ENCODE assay signal across 2 cellular contexts in the genomic region with DNA sequence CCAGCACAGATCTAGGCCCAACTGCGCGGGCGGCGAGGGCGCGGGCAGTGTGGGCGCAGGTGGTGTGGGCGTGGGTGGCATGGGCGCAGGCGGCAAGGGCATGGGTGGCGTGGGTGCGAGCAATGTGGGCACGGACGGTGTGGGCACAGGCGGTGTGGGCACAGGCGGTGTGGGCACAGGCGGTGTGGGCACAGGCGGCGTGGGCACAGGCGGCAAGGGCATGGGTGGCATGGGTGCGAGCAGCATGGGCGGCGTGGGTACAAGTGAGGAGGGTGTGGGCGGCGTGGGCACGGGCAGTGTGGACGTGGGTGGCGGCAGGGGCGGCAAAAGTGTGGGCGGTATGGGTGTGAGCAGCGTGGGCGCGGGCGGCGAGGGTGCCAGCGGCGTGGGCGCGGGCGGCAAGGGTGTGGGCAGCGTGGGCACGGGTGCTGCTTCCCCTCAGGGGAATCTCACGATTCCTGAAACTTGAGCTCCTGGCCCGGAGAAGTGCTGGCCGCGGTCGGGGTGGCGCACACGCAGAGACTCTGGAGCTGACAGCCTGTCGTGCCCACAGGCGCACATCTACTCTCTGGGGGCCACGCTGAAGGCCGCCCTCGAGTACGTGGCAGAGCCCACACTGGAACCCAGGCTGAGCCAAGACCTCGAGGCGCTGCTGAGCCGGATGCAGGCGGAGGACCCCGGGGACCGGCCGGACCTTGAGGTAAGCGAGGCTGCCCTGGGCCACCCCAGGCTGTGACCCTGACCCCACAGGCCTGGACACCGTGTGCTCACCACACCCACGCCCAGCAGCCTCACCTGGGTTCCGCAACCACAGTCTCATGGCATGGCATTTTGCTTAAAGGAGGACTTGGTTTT.
TF ChIP-seq lines count a peak whose summit lies in the region.

No MANE protein-coding gene starts in this region.

TF ChIP-seq in HepG2, 621 proteins besides CTCF, POLR2A, EP300 and RAD21:
- TF ChIP-seq BORCS8-MEF2B (CRISPR knock-in tag; IDR thresholded peaks at IDR 0.05) (no peak), ZBTB38 (CRISPR knock-in tag; IDR thresholded peaks at IDR 0.05) (no peak), ZNF747 (CRISPR knock-in tag; IDR thresholded peaks at IDR 0.05; ENCODE audit: borderline replicate concordance) (no peak), HNRNPL (IDR thresholded peaks at IDR 0.05; ENCODE audit: low read depth, low read length) (peak; percentile 74)
- TF ChIP-seq, protein P1, sequence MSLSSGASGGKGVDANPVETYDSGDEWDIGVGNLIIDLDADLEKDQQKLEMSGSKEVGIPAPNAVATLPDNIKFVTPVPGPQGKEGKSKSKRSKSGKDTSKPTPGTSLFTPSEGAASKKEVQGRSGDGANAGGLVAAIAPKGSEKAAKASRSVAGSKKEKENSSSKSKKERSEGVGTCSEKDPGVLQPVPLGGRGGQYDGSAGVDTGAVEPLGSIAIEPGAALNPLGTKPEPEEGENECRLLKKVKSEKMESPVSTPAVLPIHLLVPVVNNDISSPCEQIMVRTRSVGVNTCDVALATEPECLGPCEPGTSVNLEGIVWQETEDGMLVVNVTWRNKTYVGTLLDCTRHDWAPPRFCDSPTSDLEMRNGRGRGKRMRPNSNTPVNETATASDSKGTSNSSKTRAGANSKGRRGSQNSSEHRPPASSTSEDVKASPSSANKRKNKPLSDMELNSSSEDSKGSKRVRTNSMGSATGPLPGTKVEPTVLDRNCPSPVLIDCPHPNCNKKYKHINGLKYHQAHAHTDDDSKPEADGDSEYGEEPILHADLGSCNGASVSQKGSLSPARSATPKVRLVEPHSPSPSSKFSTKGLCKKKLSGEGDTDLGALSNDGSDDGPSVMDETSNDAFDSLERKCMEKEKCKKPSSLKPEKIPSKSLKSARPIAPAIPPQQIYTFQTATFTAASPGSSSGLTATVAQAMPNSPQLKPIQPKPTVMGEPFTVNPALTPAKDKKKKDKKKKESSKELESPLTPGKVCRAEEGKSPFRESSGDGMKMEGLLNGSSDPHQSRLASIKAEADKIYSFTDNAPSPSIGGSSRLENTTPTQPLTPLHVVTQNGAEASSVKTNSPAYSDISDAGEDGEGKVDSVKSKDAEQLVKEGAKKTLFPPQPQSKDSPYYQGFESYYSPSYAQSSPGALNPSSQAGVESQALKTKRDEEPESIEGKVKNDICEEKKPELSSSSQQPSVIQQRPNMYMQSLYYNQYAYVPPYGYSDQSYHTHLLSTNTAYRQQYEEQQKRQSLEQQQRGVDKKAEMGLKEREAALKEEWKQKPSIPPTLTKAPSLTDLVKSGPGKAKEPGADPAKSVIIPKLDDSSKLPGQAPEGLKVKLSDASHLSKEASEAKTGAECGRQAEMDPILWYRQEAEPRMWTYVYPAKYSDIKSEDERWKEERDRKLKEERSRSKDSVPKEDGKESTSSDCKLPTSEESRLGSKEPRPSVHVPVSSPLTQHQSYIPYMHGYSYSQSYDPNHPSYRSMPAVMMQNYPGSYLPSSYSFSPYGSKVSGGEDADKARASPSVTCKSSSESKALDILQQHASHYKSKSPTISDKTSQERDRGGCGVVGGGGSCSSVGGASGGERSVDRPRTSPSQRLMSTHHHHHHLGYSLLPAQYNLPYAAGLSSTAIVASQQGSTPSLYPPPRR (CRISPR knock-in tag; IDR thresholded peaks at IDR 0.05; ENCODE audit: borderline replicate concordance) = no peak

TF ChIP-seq in K562, 482 proteins besides CTCF, POLR2A, EP300 and RAD21:
- TF ChIP-seq GTF2F1 (IDR thresholded peaks at IDR 0.05; ENCODE audit: low read depth, low read length) (no peak), EGR1 (conservative IDR thresholded peaks at IDR 0.05) (peak; percentile 41; the same call in 1 of the 2 replicates), HNRNPL (IDR thresholded peaks at IDR 0.05; ENCODE audit: low read depth, low read length) (peak; percentile 97)
- TF ChIP-seq, protein P2, sequence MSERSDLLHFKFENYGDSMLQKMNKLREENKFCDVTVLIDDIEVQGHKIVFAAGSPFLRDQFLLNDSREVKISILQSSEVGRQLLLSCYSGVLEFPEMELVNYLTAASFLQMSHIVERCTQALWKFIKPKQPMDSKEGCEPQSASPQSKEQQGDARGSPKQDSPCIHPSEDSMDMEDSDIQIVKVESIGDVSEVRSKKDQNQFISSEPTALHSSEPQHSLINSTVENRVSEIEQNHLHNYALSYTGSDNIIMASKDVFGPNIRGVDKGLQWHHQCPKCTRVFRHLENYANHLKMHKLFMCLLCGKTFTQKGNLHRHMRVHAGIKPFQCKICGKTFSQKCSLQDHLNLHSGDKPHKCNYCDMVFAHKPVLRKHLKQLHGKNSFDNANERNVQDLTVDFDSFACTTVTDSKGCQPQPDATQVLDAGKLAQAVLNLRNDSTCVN (CRISPR knock-in tag; IDR thresholded peaks at IDR 0.05) = no peak
